11 cellular contexts compared by ENCODE assay signal in genomic region chr7:27122075-27122910, GRCh38. TPM values are rescaled to one million over a fixed set of nuclear protein-coding genes. Genes with fewer than 3 reads are reported as not detected.
DNase-seq lines count a peak whose midpoint lies in the region; ATAC-seq and TF ChIP-seq lines count a peak whose summit lies in the region.
"Had no signal": no experiment of that assay in that cellular context is flagged by ENCODE, and none has a peak within 500 bp of the region (broad histone marks: within the 10 kb centered on the region; RNA-seq: fewer than 3 reads in every experiment).

No MANE protein-coding gene starts in this region.

- DNase-seq in MV-4-11 (lab: John Stamatoyannopoulos, UW) (peak; percentile 3), ecto neural progenitor cell (ENCODE audit: low spot score) (peak; percentile 42), lower lobe of right lung (no peak)
- DNase-seq in CD8-positive, alpha-beta memory T cell: no peak
- no peak for DNase-seq in activated T-cell treated with anti-CD3 and anti-CD28 coated beads, Interleukin-2, amount 50 U/mL, for 24 hours
- no peak for DNase-seq in activated CD8-positive, alpha-beta memory T cell treated with anti-CD3 and anti-CD28 coated beads for 24 hours
- no peak for DNase-seq in CD4-positive, alpha-beta memory T cell
- DNase-seq: activated T-cell treated with anti-CD3 and anti-CD28 coated beads, Interleukin-2, amount 50 U/mL, for 4 hours; NCI-H446 had no signal

- H3K4me3 ChIP-seq in lower lobe of right lung: peak overlapping the region; percentile 51
- H3K4me3 ChIP-seq in subcutaneous abdominal adipose tissue (ENCODE audit: low read depth in 1 of 5, low read length in 5 of 5): peak overlapping the region in 1 of 5 donors; percentile 17
- no peak overlapping the region for H3K4me3 ChIP-seq in CD8-positive, alpha-beta memory T cell (ENCODE audit: low read length)
- H3K4me3 ChIP-seq in CD4-positive, alpha-beta memory T cell (ENCODE audit: low read length in 2 of 2): no peak overlapping the region

- TF ChIP-seq CTCF in lower lobe of right lung (IDR thresholded peaks at IDR 0.05): no peak

- H3K9me3 ChIP-seq in lower lobe of right lung (no peaks in the 10 kb centered on the region), subcutaneous abdominal adipose tissue (ENCODE audit: control insufficient read depth in 5 of 5, low read length in 5 of 5) (no peaks in the 10 kb centered on the region)
- no peaks in the 10 kb centered on the region for H3K9me3 ChIP-seq in CD8-positive, alpha-beta memory T cell (ENCODE audit: low read length)
- H3K9me3 ChIP-seq in CD4-positive, alpha-beta memory T cell (ENCODE audit: control insufficient read depth in 1 of 2, low read length in 2 of 2): no peaks in the 10 kb centered on the region

- H3K27ac Mint-ChIP-seq in CD8-positive, alpha-beta memory T cell: no peak overlapping the region
- no peak overlapping the region for H3K27ac Mint-ChIP-seq in activated T-cell treated with anti-CD3 and anti-CD28 coated beads, Interleukin-2, amount 50 U/mL, for 24 hours
- H3K27ac Mint-ChIP-seq in CD4-positive, alpha-beta memory T cell: no peak overlapping the region

- no peak for ATAC-seq in lower lobe of right lung
- ATAC-seq: activated T-cell treated with anti-CD3 and anti-CD28 coated beads, Interleukin-2, amount 50 U/mL, for 4 hours had no signal

- intact Hi-C loops in lower lobe of right lung (cut with DNase I): no loop called here
- intact Hi-C loops in CD4-positive, alpha-beta memory T cell (cut with micrococcal nuclease): no loop called here

- H3K27ac ChIP-seq in lower lobe of right lung: peak overlapping the region; percentile 92
- H3K27ac ChIP-seq in subcutaneous abdominal adipose tissue (ENCODE audit: low read depth, low read length): peak overlapping the region; percentile 61
- no peak overlapping the region for H3K27ac ChIP-seq in CD8-positive, alpha-beta memory T cell (ENCODE audit: low read depth, low read length)
- no peak overlapping the region for H3K27ac ChIP-seq in CD4-positive, alpha-beta memory T cell (ENCODE audit: low read depth, low read length)

- POLR2A ChIA-PET in CD8-positive, alpha-beta memory T cell (lab: Charles Lee): no interaction called here
- POLR2A ChIA-PET in CD4-positive, alpha-beta memory T cell (lab: Charles Lee; ENCODE audit: partially characterized antibody): no interaction called here

- CTCF ChIA-PET in CD8-positive, alpha-beta memory T cell (lab: Charles Lee): no interaction called here
- CTCF ChIA-PET in CD4-positive, alpha-beta memory T cell (lab: Charles Lee; ENCODE audit: partially characterized antibody): no interaction called here

- no peak overlapping the region for H3K9ac ChIP-seq in subcutaneous abdominal adipose tissue (ENCODE audit: low read length in 5 of 5)

- H3K36me3 ChIP-seq in lower lobe of right lung: no peaks in the 10 kb centered on the region
- peaks cover 5 to 28% (median 19%) of the 10 kb centered on the region in 5 donors for H3K36me3 ChIP-seq in subcutaneous abdominal adipose tissue (ENCODE audit: control insufficient read depth in 5 of 5, insufficient read depth in 5 of 5, low read length in 5 of 5)
- H3K36me3 ChIP-seq in CD8-positive, alpha-beta memory T cell (ENCODE audit: insufficient read depth, low read length): no peaks in the 10 kb centered on the region
- H3K36me3 ChIP-seq in CD4-positive, alpha-beta memory T cell (ENCODE audit: insufficient read depth, low read length): no peaks in the 10 kb centered on the region

- H3K9me3 Mint-ChIP-seq in CD8-positive, alpha-beta memory T cell: no peaks in the 10 kb centered on the region
- H3K9me3 Mint-ChIP-seq in activated T-cell treated with anti-CD3 and anti-CD28 coated beads, Interleukin-2, amount 50 U/mL, for 24 hours: no peaks in the 10 kb centered on the region
- no peaks in the 10 kb centered on the region for H3K9me3 Mint-ChIP-seq in CD4-positive, alpha-beta memory T cell
- H3K9me3 Mint-ChIP-seq: activated T-cell treated with anti-CD3 and anti-CD28 coated beads, Interleukin-2, amount 50 U/mL, for 4 hours; central memory CD8-positive, alpha-beta T cell had no signal

- H3K27me3 ChIP-seq in lower lobe of right lung (ENCODE audit: low read depth) (peaks cover 16% of the 10 kb centered on the region), subcutaneous abdominal adipose tissue (ENCODE audit: control insufficient read depth in 5 of 5, insufficient read depth in 4 of 5, low read length in 5 of 5) (no peaks in the 10 kb centered on the region)
- peaks cover 5% of the 10 kb centered on the region for H3K27me3 ChIP-seq in CD8-positive, alpha-beta memory T cell (ENCODE audit: insufficient read depth, low read length, poor library complexity, severe bottlenecking)
- peaks cover 4% of the 10 kb centered on the region for H3K27me3 ChIP-seq in CD4-positive, alpha-beta memory T cell (ENCODE audit: insufficient read depth, low read length)

- H3K4me3 Mint-ChIP-seq in CD8-positive, alpha-beta memory T cell: no peak overlapping the region
- H3K4me3 Mint-ChIP-seq in activated T-cell treated with anti-CD3 and anti-CD28 coated beads, Interleukin-2, amount 50 U/mL, for 24 hours: no peak overlapping the region
- no peak overlapping the region for H3K4me3 Mint-ChIP-seq in CD4-positive, alpha-beta memory T cell
- H3K4me3 Mint-ChIP-seq: activated T-cell treated with anti-CD3 and anti-CD28 coated beads, Interleukin-2, amount 50 U/mL, for 4 hours; central memory CD8-positive, alpha-beta T cell had no signal

- H3K4me1 ChIP-seq in lower lobe of right lung (peaks cover 41% of the 10 kb centered on the region), subcutaneous abdominal adipose tissue (ENCODE audit: control insufficient read depth in 5 of 5, insufficient read depth in 5 of 5, low read length in 5 of 5) (peaks cover 7 to 92% (median 63%) of the 10 kb centered on the region in 5 donors)
- H3K4me1 ChIP-seq in CD8-positive, alpha-beta memory T cell (ENCODE audit: insufficient read depth, low read length): no peaks in the 10 kb centered on the region
- H3K4me1 ChIP-seq in CD4-positive, alpha-beta memory T cell (ENCODE audit: insufficient read depth, low read length): no peaks in the 10 kb centered on the region

- no peaks in the 10 kb centered on the region for H3K36me3 Mint-ChIP-seq in CD8-positive, alpha-beta memory T cell
- H3K36me3 Mint-ChIP-seq in activated T-cell treated with anti-CD3 and anti-CD28 coated beads, Interleukin-2, amount 50 U/mL, for 24 hours (ENCODE audit: low read depth): no peaks in the 10 kb centered on the region
- no peaks in the 10 kb centered on the region for H3K36me3 Mint-ChIP-seq in CD4-positive, alpha-beta memory T cell

- peaks cover 21 to 49% of the 10 kb centered on the region in 2 donors for H3K27me3 Mint-ChIP-seq in CD8-positive, alpha-beta memory T cell
- peaks cover 43% of the 10 kb centered on the region for H3K27me3 Mint-ChIP-seq in activated T-cell treated with anti-CD3 and anti-CD28 coated beads, Interleukin-2, amount 50 U/mL, for 24 hours
- H3K27me3 Mint-ChIP-seq in CD4-positive, alpha-beta memory T cell: peaks cover 20 to 31% of the 10 kb centered on the region in 2 donors

- H3K4me1 Mint-ChIP-seq in CD8-positive, alpha-beta memory T cell: no peaks in the 10 kb centered on the region
- no peaks in the 10 kb centered on the region for H3K4me1 Mint-ChIP-seq in activated T-cell treated with anti-CD3 and anti-CD28 coated beads, Interleukin-2, amount 50 U/mL, for 24 hours (ENCODE audit: low read depth)
- H3K4me1 Mint-ChIP-seq in CD4-positive, alpha-beta memory T cell: no peaks in the 10 kb centered on the region
- H3K4me1 Mint-ChIP-seq: central memory CD8-positive, alpha-beta T cell had no signal

RNA-seq across cellular contexts. Expression of gene HOXA4, which starts 8.3 kb away (rescaled TPM):
- 8.5 TPM for total RNA-seq in lower lobe of right lung
- under 1 TPM in 1 of 2 experiments, not detected in 1; 0.11 TPM for total RNA-seq in CD8-positive, alpha-beta memory T cell
- polyA plus RNA-seq in CD8-positive, alpha-beta memory T cell: 0.20 TPM
- total RNA-seq in CD4-positive, alpha-beta memory T cell: under 1 TPM in 1 of 2 experiments, not detected in 1; 0.19 TPM
- polyA plus RNA-seq in CD4-positive, alpha-beta memory T cell: under 1 TPM in 1 of 2 donors, not detected in 1; 0.30 TPM

RNA-seq across cellular contexts. Expression of gene HOXA2, which starts 19.8 kb away (rescaled TPM):
- 1.5 TPM for total RNA-seq in lower lobe of right lung
- total RNA-seq in CD8-positive, alpha-beta memory T cell: not detected
- polyA plus RNA-seq in CD8-positive, alpha-beta memory T cell: not detected
- total RNA-seq in CD4-positive, alpha-beta memory T cell: not detected
- polyA plus RNA-seq in CD4-positive, alpha-beta memory T cell: not detected
- total RNA-seq: activated T-cell treated with anti-CD3 and anti-CD28 coated beads, Interleukin-2, amount 50 U/mL, for 4 hours had no signal

RNA-seq across cellular contexts. Expression of gene HOXA5, which starts 21.2 kb away (rescaled TPM):
- total RNA-seq in lower lobe of right lung: 16.0 TPM
- not detected for total RNA-seq in CD8-positive, alpha-beta memory T cell
- not detected for polyA plus RNA-seq in CD8-positive, alpha-beta memory T cell
- not detected for total RNA-seq in CD4-positive, alpha-beta memory T cell
- not detected for polyA plus RNA-seq in CD4-positive, alpha-beta memory T cell
- total RNA-seq: activated T-cell treated with anti-CD3 and anti-CD28 coated beads, Interleukin-2, amount 50 U/mL, for 4 hours had no signal

RNA-seq across cellular contexts. Expression of gene HOXA6, which starts 25.3 kb away (rescaled TPM):
- 4.6 TPM for total RNA-seq in lower lobe of right lung
- not detected for total RNA-seq in CD8-positive, alpha-beta memory T cell
- polyA plus RNA-seq in CD8-positive, alpha-beta memory T cell: not detected
- not detected for total RNA-seq in CD4-positive, alpha-beta memory T cell
- not detected for polyA plus RNA-seq in CD4-positive, alpha-beta memory T cell
- total RNA-seq: activated T-cell treated with anti-CD3 and anti-CD28 coated beads, Interleukin-2, amount 50 U/mL, for 4 hours had no signal

RNA-seq across cellular contexts. Expression of gene HOXA1, which starts 26.5 kb away (rescaled TPM):
- 0.77 TPM for total RNA-seq in lower lobe of right lung
- under 1 TPM; 0.31 to 0.38 TPM for total RNA-seq in CD8-positive, alpha-beta memory T cell
- 0.75 TPM for polyA plus RNA-seq in CD8-positive, alpha-beta memory T cell
- under 1 TPM; 0.73 to 0.75 TPM for total RNA-seq in CD4-positive, alpha-beta memory T cell
- polyA plus RNA-seq in CD4-positive, alpha-beta memory T cell: under 1 TPM; 0.49 to 0.68 TPM

Comparison
In these comparisons a context has a peak if more than half of its experiments do, and no peak if none do; other contexts are left out.
1. DNase-seq: peak in MV-4-11 (single experiment) and ecto neural progenitor cell (single experiment); none in lower lobe of right lung (single experiment), CD8-positive, alpha-beta memory T cell (0 of 5), activated T-cell treated with anti-CD3 and anti-CD28 coated beads, Interleukin-2, amount 50 U/mL, for 24 hours (single experiment), activated CD8-positive, alpha-beta memory T cell treated with anti-CD3 and anti-CD28 coated beads for 24 hours (single experiment) and CD4-positive, alpha-beta memory T cell (0 of 5).
2. H3K27ac ChIP-seq: peak in lower lobe of right lung (single experiment) and subcutaneous abdominal adipose tissue (single experiment); none in CD8-positive, alpha-beta memory T cell (single experiment) and CD4-positive, alpha-beta memory T cell (single experiment).
3. RNA of gene HOXA5, which starts 21.2 kb away (total RNA-seq): 16.0 TPM in lower lobe of right lung (single experiment); not detected in CD8-positive, alpha-beta memory T cell and not detected in CD4-positive, alpha-beta memory T cell; every median in the first group is over 10 times any median in the second.